10 cellular contexts compared by ENCODE assay signal in genomic region chr7:138625849-138626230, GRCh38.
A peak's percentile ranks its signal among the peaks of the same experiment; 100 is the strongest.
DNase-seq lines count a peak whose midpoint lies in the region; ATAC-seq, FAIRE-seq and TF ChIP-seq lines count a peak whose summit lies in the region.
"Had no signal": no experiment of that assay in that cellular context is flagged by ENCODE, and none has a peak within 500 bp of the region (broad histone marks: within the 10 kb centered on the region; RNA-seq: fewer than 3 reads in every experiment).

No MANE protein-coding gene starts in this region.

- no peak for TF ChIP-seq POLR2A in K562 (conservative IDR thresholded peaks at IDR 0.05)

- no peak for FAIRE-seq in K562 (lab: Jason Lieb, UNC)

- H3K36me3 ChIP-seq in K562 (ENCODE audit: control insufficient read depth, insufficient read depth, low read length): no peaks in the 10 kb centered on the region
- H3K36me3 ChIP-seq: cardiac muscle cell, left ventricle myocardium inferior had no signal

- H3K27ac ChIP-seq in K562 (ENCODE audit: extremely low read depth, low read depth, low read length) (no peak overlapping the region), caudate nucleus (ENCODE audit: low read depth, low read length) (no peak overlapping the region)
- H3K27ac ChIP-seq: cardiac muscle cell, left ventricle myocardium inferior had no signal

- no peak overlapping the region; a peak in 1 of 4 replicates for H3K9ac ChIP-seq in K562 (ENCODE audit: insufficient read depth in 1 of 2, low read depth in 2 of 2, low read length in 2 of 2)

- DNase-seq in DMS53 (lab: John Stamatoyannopoulos, UW) (peak; percentile 99), NCI-H748 (lab: John Stamatoyannopoulos, UW; ENCODE audit: unreplicated experiment) (peak; percentile 77), K562 (ENCODE audit: extremely low read depth in 1 of 4, low spot score in 3 of 4) (no peak), NCI-H2227 (lab: John Stamatoyannopoulos, UW; ENCODE audit: unreplicated experiment) (no peak), CD1c-positive myeloid dendritic cell (ENCODE audit: extremely low spot score) (no peak), caudate nucleus (lab: John Stamatoyannopoulos, UW) (no peak)
- DNase-seq: left ventricle myocardium inferior had no signal

- BruUV-seq in K562 (replicated peaks; lab: Mats Ljungman, UMichigan): no TSS peak

- WGBS in K562 (ENCODE audit: insufficient coverage, low coverage, missing lambda C conversion rate): 0% methylated on average over 5 of the region's 5 CpGs

- TF ChIP-seq RAD21 in K562 (CRISPR knock-in tag; conservative IDR thresholded peaks at IDR 0.05 in 1 of 2, IDR thresholded peaks at IDR 0.05 in 1 of 2): no peak

- intact Hi-C loops in K562 (cut with micrococcal nuclease): no loop called here

- H4K20me1 ChIP-seq in K562 (replicated peaks; ENCODE audit: control insufficient read depth, insufficient read depth, low read length): no peaks in the 10 kb centered on the region

- POLR2A ChIA-PET in K562 (lab: Yijun Ruan, JAX): interaction anchor here (0.6 to 1.0 kb wide), 2 partner anchors 10 to 777 kb away, joined by 3 read pairs; no protein-coding TSS in a partner anchor

- peaks cover 11 to 21% of the 10 kb centered on the region in 2 experiments; a peak in 4 of 5 replicates for H3K27me3 ChIP-seq in K562 (ENCODE audit: control insufficient read depth in 2 of 2, insufficient read depth in 2 of 2, low read length in 2 of 2)
- H3K27me3 ChIP-seq: cardiac muscle cell had no signal

- H2AFZ ChIP-seq in K562 (ENCODE audit: low read depth, low read length): no peak overlapping the region

- CTCF ChIA-PET in K562 (lab: Yijun Ruan, JAX; ENCODE audit: low intra/inter-chr PET ratio): no interaction called here

- H3K4me3 ChIP-seq in K562: no peak overlapping the region
- H3K4me3 ChIP-seq: cardiac muscle cell, left ventricle myocardium inferior had no signal

- TF ChIP-seq EP300 in K562 (IDR thresholded peaks at IDR 0.05; ENCODE audit: low read length): no peak

- no peak overlapping the region for H3K4me2 ChIP-seq in K562 (ENCODE audit: insufficient read depth, low read length)

- H3K9me3 ChIP-seq in K562 (replicated peaks; ENCODE audit: control insufficient read depth, insufficient read depth, low read depth, low read length): no peaks in the 10 kb centered on the region
- H3K9me3 ChIP-seq: left ventricle myocardium inferior had no signal

- H3K9me1 ChIP-seq in K562 (ENCODE audit: control insufficient read depth, insufficient read depth, low read length): no peaks in the 10 kb centered on the region

- no peaks in the 10 kb centered on the region for H3K79me2 ChIP-seq in K562 (ENCODE audit: control insufficient read depth, insufficient read depth, low read length)

- ATAC-seq in HG02973 (IDR thresholded peaks at IDR 0.05; ENCODE audit: unreplicated experiment): peak; percentile 59
- no peak; the same call in 1 of the 3 replicates for ATAC-seq in K562
- ATAC-seq in HG03139 (IDR thresholded peaks at IDR 0.05; ENCODE audit: unreplicated experiment): no peak

- in situ Hi-C loops in K562 (cut with MboI): no loop called here

- H3K4me1 ChIP-seq in K562 (replicated peaks in 1 of 2; ENCODE audit: control insufficient read depth in 2 of 2, insufficient read depth in 2 of 2, low read length in 2 of 2): peaks cover 0 to 9% of the 10 kb centered on the region in 2 experiments; a peak in 3 of 5 replicates
- H3K4me1 ChIP-seq: left ventricle myocardium inferior had no signal

- no peak for TF ChIP-seq CTCF in K562 (IDR thresholded peaks at IDR 0.05 in 2 of 3, conservative IDR thresholded peaks at IDR 0.05 in 1 of 3; ENCODE audit: insufficient read depth in 2 of 3, low read depth in 1 of 3, low read length in 3 of 3)

TF ChIP-seq in K562, 482 proteins besides CTCF, POLR2A, EP300 and RAD21 (continues in another document):
- TF ChIP-seq TARDBP (IDR thresholded peaks at IDR 0.05): no peak
- TF ChIP-seq ARNT (IDR thresholded peaks at IDR 0.05): no peak
- peak; percentile 76; the same call in 1 of the 2 replicates for TF ChIP-seq SPI1 (IDR thresholded peaks at IDR 0.05; ENCODE audit: borderline replicate concordance, low read depth, low read length)
- TF ChIP-seq ZNF263 (CRISPR knock-in tag; IDR thresholded peaks at IDR 0.05; ENCODE audit: borderline replicate concordance): peak; percentile 24; the same call in 1 of the 2 replicates
- no peak for TF ChIP-seq HMG20A (CRISPR knock-in tag; conservative IDR thresholded peaks at IDR 0.05)
- TF ChIP-seq CHD7 (IDR thresholded peaks at IDR 0.05; ENCODE audit: low read depth, low read length): no peak
- no peak for TF ChIP-seq HINFP (tag; conservative IDR thresholded peaks at IDR 0.05; ENCODE audit: low read depth)
- no peak for TF ChIP-seq MCM5 (IDR thresholded peaks at IDR 0.05; ENCODE audit: low read depth)

Comparison
In these comparisons a context has a peak if more than half of its experiments do, and no peak if none do; other contexts are left out.
1. DNase-seq: peak in DMS53 (single experiment) and NCI-H748 (single experiment); none in K562 (0 of 4), NCI-H2227 (single experiment), CD1c-positive myeloid dendritic cell (single experiment) and caudate nucleus (0 of 61).